ENCODE assay signal across 17 cellular contexts in the genomic region with DNA sequence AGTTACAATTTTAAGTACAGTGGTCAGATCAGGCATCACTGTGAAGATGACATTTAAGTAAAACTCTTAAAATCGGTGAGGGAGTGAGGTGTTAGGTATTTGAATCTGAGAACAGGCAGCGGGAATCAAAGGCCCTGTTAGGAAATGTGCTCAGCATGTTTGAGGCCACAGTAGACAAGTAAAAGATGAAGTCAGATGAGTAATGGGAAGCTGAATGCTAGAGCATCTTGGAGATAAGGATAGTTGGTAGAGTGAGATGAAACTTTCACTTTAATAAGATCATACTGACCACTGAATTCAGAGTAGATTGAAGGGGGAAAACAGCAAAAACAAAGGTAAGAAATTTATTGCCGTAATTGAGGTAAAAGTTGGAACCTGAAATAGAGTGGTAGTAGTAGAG.
DNase-seq lines count a peak whose midpoint lies in the region; ATAC-seq and TF ChIP-seq lines count a peak whose summit lies in the region.
"Had no signal": no experiment of that assay in that cellular context is flagged by ENCODE, and none has a peak within 500 bp of the region (broad histone marks: within the 10 kb centered on the region; RNA-seq: fewer than 3 reads in every experiment).

No MANE protein-coding gene starts in this region.

- H2AFZ ChIP-seq in HCT116 (ENCODE audit: low read depth, low read length, poor library complexity, severe bottlenecking) (no peak overlapping the region), PC-9 (no peak overlapping the region), fibroblast of lung (ENCODE audit: low read length) (no peak overlapping the region)

- RAD21 ChIA-PET in HCT116 (lab: Charles Lee; ENCODE audit: low non-redundant PET in 1 of 2, low total read pairs in 2 of 2, uncharacterized antibody in 2 of 2, unreplicated experiment in 2 of 2), result interaction anchor here in 1 of 2 experiments (0.7 kb wide), 1 partner anchor 123 kb away, joined by 4 read pairs; no protein-coding TSS in a partner anchor

- TF ChIP-seq CTCF in HCT116 (IDR thresholded peaks at IDR 0.05 in 2 of 3, conservative IDR thresholded peaks at IDR 0.05 in 1 of 3; ENCODE audit: borderline replicate concordance in 1 of 3, insufficient read depth in 1 of 3, low read depth in 2 of 3, low read length in 2 of 3) (no peak), PC-9 (conservative IDR thresholded peaks at IDR 0.05) (no peak), fibroblast of lung (conservative IDR thresholded peaks at IDR 0.05 in 1 of 2, IDR thresholded peaks at IDR 0.05 in 1 of 2; ENCODE audit: low read depth in 1 of 2, low read length in 2 of 2) (no peak), osteocyte (IDR thresholded peaks at IDR 0.05) (no peak), Peyer's patch (IDR thresholded peaks at IDR 0.05) (no peak)

- no peaks in the 10 kb centered on the region for H3K9me3 Mint-ChIP-seq in osteocyte (ENCODE audit: unreplicated experiment)
- H3K9me3 Mint-ChIP-seq: CD4-positive, alpha-beta T cell had no signal

- peaks cover 32% of the 10 kb centered on the region; the same call in 1 of the 2 replicates for H3F3A ChIP-seq in PC-9 (ENCODE audit: insufficient read depth, low read depth)

- peaks cover 19% of the 10 kb centered on the region for H3K36me3 Mint-ChIP-seq in osteocyte (ENCODE audit: unreplicated experiment)

- H3K4me3 ChIP-seq in HCT116 (replicated peaks in 1 of 2; ENCODE audit: low read depth in 1 of 2, low read length in 2 of 2) (no peak overlapping the region), PC-9 (no peak overlapping the region), fibroblast of lung (replicated peaks in 1 of 4; ENCODE audit: control extremely low read depth in 1 of 4, insufficient read depth in 1 of 4, low read depth in 3 of 4, low read length in 4 of 4) (no peak overlapping the region), Peyer's patch (no peak overlapping the region)

- H4K20me1 ChIP-seq in HCT116 (ENCODE audit: insufficient read depth) (peaks cover 27% of the 10 kb centered on the region), PC-9 (ENCODE audit: insufficient read depth) (no peaks in the 10 kb centered on the region), fibroblast of lung (ENCODE audit: control insufficient read depth, extremely low read depth, insufficient read depth, low read length) (no peaks in the 10 kb centered on the region)

- CTCF ChIA-PET in HCT116 (lab: Charles Lee), result no interaction called here
- CTCF ChIA-PET in PC-9 (lab: Charles Lee), result no interaction called here

- POLR2A ChIA-PET in HCT116 (lab: Charles Lee), result no interaction called here
- POLR2A ChIA-PET in PC-9 (lab: Charles Lee; ENCODE audit: unreplicated experiment), result no interaction called here

- H3K4me2 ChIP-seq in HCT116 (ENCODE audit: low read length), result no peak overlapping the region
- H3K4me2 ChIP-seq in PC-9, result no peak overlapping the region
- no peak overlapping the region for H3K4me2 ChIP-seq in fibroblast of lung (ENCODE audit: extremely low read depth, insufficient read depth, low read length)

- BruUV-seq in HCT116 (replicated peaks; lab: Mats Ljungman, UMichigan) (TSS peak; percentile 0), PC-9 (replicated peaks; lab: Mats Ljungman, UMichigan) (TSS peak; percentile 10)

- no peak overlapping the region for H3K4me3 Mint-ChIP-seq in osteocyte (ENCODE audit: unreplicated experiment)
- H3K4me3 Mint-ChIP-seq: CD4-positive, alpha-beta T cell had no signal

- peaks cover 9 to 34% of the 10 kb centered on the region in 2 experiments; a peak in 2 of 4 replicates for H3K36me3 ChIP-seq in HCT116 (ENCODE audit: control insufficient read depth in 1 of 2, insufficient read depth in 2 of 2, low read length in 2 of 2)
- H3K36me3 ChIP-seq in PC-9 (ENCODE audit: low read depth), result peaks cover 27% of the 10 kb centered on the region
- H3K36me3 ChIP-seq in fibroblast of lung (ENCODE audit: control insufficient read depth, insufficient read depth, low read length), result no peaks in the 10 kb centered on the region
- H3K36me3 ChIP-seq in Peyer's patch, result no peaks in the 10 kb centered on the region
- H3K36me3 ChIP-seq: BE2C had no signal

- no peaks in the 10 kb centered on the region for H3K9me3 ChIP-seq in HCT116 (ENCODE audit: control insufficient read depth in 1 of 2, insufficient read depth in 1 of 2, low read depth in 1 of 2, low read length in 2 of 2)
- no peaks in the 10 kb centered on the region for H3K9me3 ChIP-seq in PC-9 (ENCODE audit: insufficient read depth, low read depth)
- H3K9me3 ChIP-seq in fibroblast of lung (ENCODE audit: control insufficient read depth, insufficient read depth, low read depth, low read length), result no peaks in the 10 kb centered on the region
- no peaks in the 10 kb centered on the region for H3K9me3 ChIP-seq in Peyer's patch
- H3K9me3 ChIP-seq: BE2C had no signal

- no peaks in the 10 kb centered on the region for H3K27me3 Mint-ChIP-seq in osteocyte (ENCODE audit: unreplicated experiment)
- H3K27me3 Mint-ChIP-seq: CD4-positive, alpha-beta T cell had no signal

- no peaks in the 10 kb centered on the region for H3K27me3 ChIP-seq in HCT116 (ENCODE audit: insufficient read depth, low read length)
- H3K27me3 ChIP-seq in PC-9 (ENCODE audit: insufficient read depth, low read depth), result no peaks in the 10 kb centered on the region
- no peaks in the 10 kb centered on the region for H3K27me3 ChIP-seq in fibroblast of lung (ENCODE audit: control insufficient read depth, insufficient read depth, low read length)
- H3K27me3 ChIP-seq in Peyer's patch, result no peaks in the 10 kb centered on the region
- H3K27me3 ChIP-seq: BE2C had no signal

- H3K9me2 ChIP-seq in HCT116 (ENCODE audit: insufficient read depth) (no peaks in the 10 kb centered on the region), PC-9 (ENCODE audit: insufficient read depth) (no peaks in the 10 kb centered on the region)

- H3K9ac ChIP-seq in HCT116 (ENCODE audit: low read length), result no peak overlapping the region
- H3K9ac ChIP-seq in fibroblast of lung (ENCODE audit: insufficient read depth, low read length), result no peak overlapping the region

- 0 out of 2 replicates have a peak, but pooled peaks have one; percentile 12 for ATAC-seq in HCT116

- H3K27ac Mint-ChIP-seq in osteocyte (ENCODE audit: unreplicated experiment), result peak overlapping the region; percentile 61
- H3K27ac Mint-ChIP-seq: CD4-positive, alpha-beta T cell had no signal

- H3K4me1 ChIP-seq in HCT116 (ENCODE audit: control insufficient read depth in 1 of 2, insufficient read depth in 2 of 2, low read length in 2 of 2) (peaks cover 0 to 3% of the 10 kb centered on the region in 2 experiments; a peak in 1 of 4 replicates), PC-9 (replicated peaks; ENCODE audit: insufficient read depth) (no peaks in the 10 kb centered on the region), fibroblast of lung (ENCODE audit: control insufficient read depth, extremely low read depth, insufficient read depth, low read length) (no peaks in the 10 kb centered on the region), Peyer's patch (no peaks in the 10 kb centered on the region)
- H3K4me1 ChIP-seq: BE2C had no signal

- intact Hi-C loops in HCT116 (cut with micrococcal nuclease), result no loop called here
- intact Hi-C loops in PC-9 (cut with micrococcal nuclease; ENCODE audit: unreplicated experiment), result no loop called here

- TF ChIP-seq POLR2A in HCT116 (IDR thresholded peaks at IDR 0.05; ENCODE audit: borderline replicate concordance, extremely low read depth, insufficient read depth, insufficient read length) (no peak), Peyer's patch (IDR thresholded peaks at IDR 0.05) (no peak)

- H3K27ac ChIP-seq in HCT116 (ENCODE audit: low read depth, low read length) (no peak overlapping the region), PC-9 (no peak overlapping the region), fibroblast of lung (ENCODE audit: insufficient read depth, low read length) (no peak overlapping the region), Peyer's patch (no peak overlapping the region)

- H3K79me2 ChIP-seq in HCT116 (ENCODE audit: insufficient read depth, low read length), result peaks cover 59% of the 10 kb centered on the region
- peaks cover 16% of the 10 kb centered on the region; the same call in 1 of the 2 replicates for H3K79me2 ChIP-seq in PC-9 (ENCODE audit: low read depth)
- H3K79me2 ChIP-seq in fibroblast of lung (ENCODE audit: control insufficient read depth, insufficient read depth, low read length), result peaks cover 26% of the 10 kb centered on the region

- peaks cover 21% of the 10 kb centered on the region for H3K4me1 Mint-ChIP-seq in osteocyte (ENCODE audit: unreplicated experiment)

- DNase-seq in HCT116 (ENCODE audit: low read depth, low spot score), result no peak
- no peak for DNase-seq in PC-9
- DNase-seq in fibroblast of lung (ENCODE audit: low read depth in 2 of 2), result peak; percentile 35 to 74
- DNase-seq in osteocyte (ENCODE audit: extremely low spot score, unreplicated experiment), result no peak
- DNase-seq in kidney tubule cell (ENCODE audit: low spot score), result no peak
- DNase-seq in cortex of kidney (lab: John Stamatoyannopoulos, UW), result no peak
- DNase-seq in Peyer's patch, result no peak
- DNase-seq: BE2C; CD4-positive, alpha-beta T cell; DMS53; H7; Karpas-422; NCI-H1105; NCI-H1694 treated with DMSO at 0.1 percent for 48 hours; NCI-H345; NCI-H526 treated with DMSO at 0.1 percent for 48 hours; NK-92 treated with Interleukin-12 subunit alpha and Interleukin-12 subunit beta, amount 100 ng/mL, for 24 hours had no signal

- TF ChIP-seq RAD21 in HCT116 (IDR thresholded peaks at IDR 0.05; ENCODE audit: low read depth), result no peak

TF ChIP-seq in HCT116, 20 proteins besides CTCF, POLR2A, EP300 and RAD21 (continues in another document):
- TF ChIP-seq JUND (IDR thresholded peaks at IDR 0.05) (no peak; the same call in 1 of the 2 replicates), ZFX (IDR thresholded peaks at IDR 0.05) (no peak), SIN3A (IDR thresholded peaks at IDR 0.05; ENCODE audit: low read depth) (no peak)
- TF ChIP-seq, protein P1, sequence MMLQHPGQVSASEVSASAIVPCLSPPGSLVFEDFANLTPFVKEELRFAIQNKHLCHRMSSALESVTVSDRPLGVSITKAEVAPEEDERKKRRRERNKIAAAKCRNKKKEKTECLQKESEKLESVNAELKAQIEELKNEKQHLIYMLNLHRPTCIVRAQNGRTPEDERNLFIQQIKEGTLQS (IDR thresholded peaks at IDR 0.05), result no peak

Comparison
In these comparisons a context has a peak if more than half of its experiments do, and no peak if none do; other contexts are left out.
1. DNase-seq: peak in fibroblast of lung (2 of 2); none in HCT116 (single experiment), PC-9 (0 of 2), osteocyte (single experiment), kidney tubule cell (single experiment), cortex of kidney (single experiment) and Peyer's patch (0 of 3).